In the genomic region with DNA sequence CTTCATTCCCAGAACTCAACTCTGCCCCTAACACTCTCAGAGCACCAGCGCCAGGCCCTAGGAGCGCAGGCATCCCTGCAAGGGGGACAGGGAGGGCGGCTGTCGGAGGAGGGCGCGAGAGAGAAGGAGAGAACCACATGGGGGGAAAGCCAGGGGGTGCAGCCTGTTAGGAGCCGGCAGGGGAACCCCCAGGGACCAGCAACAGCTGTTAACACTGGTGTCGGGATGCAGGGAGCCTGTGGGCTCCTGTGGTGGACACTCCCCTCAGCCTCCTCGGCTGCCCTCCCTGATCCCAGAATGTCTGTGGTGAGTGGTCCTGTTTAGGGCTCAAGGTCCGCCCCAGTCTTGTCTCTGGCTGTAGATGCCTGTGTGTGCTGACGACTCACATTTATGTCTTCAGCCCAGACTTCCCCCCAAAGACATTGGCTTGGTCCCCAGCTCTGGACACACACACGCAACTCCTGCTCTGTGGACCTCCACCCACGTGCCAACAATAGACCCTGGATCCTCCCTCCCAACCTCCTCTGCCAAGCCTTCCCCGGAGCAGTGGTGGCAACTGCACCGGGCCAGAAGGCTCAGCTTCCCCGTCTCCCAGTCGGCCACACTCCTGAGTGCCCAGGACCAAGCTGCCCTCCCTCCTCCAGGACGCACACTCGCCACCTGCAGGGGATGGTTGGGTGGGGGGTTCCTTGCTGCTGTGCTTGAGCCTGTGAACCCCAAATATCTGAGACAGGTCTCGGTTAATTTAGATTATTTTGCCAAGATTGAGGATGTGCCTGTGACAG, we compare ENCODE assay signal across 1 cellular context.
TF ChIP-seq lines count a peak whose summit lies in the region.

No MANE protein-coding gene starts in this region.

TF ChIP-seq in endothelial cell of umbilical vein, 7 proteins besides CTCF, POLR2A, EP300 and RAD21:
- TF ChIP-seq, protein P1, sequence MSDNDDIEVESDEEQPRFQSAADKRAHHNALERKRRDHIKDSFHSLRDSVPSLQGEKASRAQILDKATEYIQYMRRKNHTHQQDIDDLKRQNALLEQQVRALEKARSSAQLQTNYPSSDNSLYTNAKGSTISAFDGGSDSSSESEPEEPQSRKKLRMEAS (IDR thresholded peaks at IDR 0.05; ENCODE audit: insufficient read depth, insufficient read length): no peak
- no peak for TF ChIP-seq EZH2 (IDR thresholded peaks at IDR 0.05; ENCODE audit: borderline replicate concordance, low read depth, low read length, severe bottlenecking)
- TF ChIP-seq GATA2 (IDR thresholded peaks at IDR 0.05; ENCODE audit: insufficient read depth, insufficient read length, low read depth, low read length): no peak
- no peak for TF ChIP-seq FOS (IDR thresholded peaks at IDR 0.05; ENCODE audit: borderline replicate concordance, insufficient read depth, low read length)
- TF ChIP-seq POLR2AphosphoS5 (IDR thresholded peaks at IDR 0.05; ENCODE audit: insufficient read depth, low read depth, low read length): no peak
- no peak for TF ChIP-seq MYC (IDR thresholded peaks at IDR 0.05; ENCODE audit: low read depth, low read length)
- TF ChIP-seq JUN (IDR thresholded peaks at IDR 0.05; ENCODE audit: borderline replicate concordance, insufficient read depth, insufficient read length, low read depth): no peak
